ENCODE assay signal across 24 cellular contexts in the genomic region with DNA sequence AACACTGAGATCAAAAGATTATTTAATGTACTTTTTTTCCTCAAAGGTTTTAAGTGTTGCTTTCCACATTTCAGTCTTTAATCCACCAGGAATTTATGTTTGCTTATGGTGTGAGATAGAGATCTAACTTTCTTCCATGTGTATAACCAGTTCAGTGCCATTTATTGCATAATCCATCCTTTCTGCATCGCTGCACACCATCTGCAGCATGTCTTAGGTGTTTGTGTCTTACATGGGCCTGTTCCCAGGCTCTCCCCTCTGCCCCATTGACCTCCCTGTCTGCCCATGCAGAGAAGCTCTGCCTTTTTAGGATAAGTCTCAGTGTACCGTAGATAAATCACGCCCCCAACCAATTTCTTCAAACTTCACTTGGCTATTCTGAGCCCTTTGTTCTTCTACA. TPM values are rescaled to one million over a fixed set of nuclear protein-coding genes. Genes with fewer than 3 reads are reported as not detected.
A peak's percentile ranks its signal among the peaks of the same experiment; 100 is the strongest.
DNase-seq lines count a peak whose midpoint lies in the region; ATAC-seq and TF ChIP-seq lines count a peak whose summit lies in the region.
"Had no signal": no experiment of that assay in that cellular context is flagged by ENCODE, and none has a peak within 500 bp of the region (broad histone marks: within the 10 kb centered on the region; RNA-seq: fewer than 3 reads in every experiment).

No MANE protein-coding gene starts in this region.

- H3K27me3 ChIP-seq in CD8-positive, alpha-beta T cell (ENCODE audit: insufficient read depth, low read length), result no peaks in the 10 kb centered on the region
- H3K27me3 ChIP-seq: brain microvascular endothelial cell, colonic mucosa, foreskin keratinocyte had no signal

- ATAC-seq in HG02588 (IDR thresholded peaks at IDR 0.05; ENCODE audit: unreplicated experiment), result no peak
- no peak for ATAC-seq in CD8-positive, alpha-beta T cell
- ATAC-seq: activated CD4-positive, CD25-positive, alpha-beta regulatory T cell treated with anti-CD3 and anti-CD28 coated beads, Interleukin-2, amount 50 U/mL, for 24 hours; foreskin keratinocyte; HCT116; naive thymus-derived CD8-positive, alpha-beta T cell had no signal

- H3K36me3 ChIP-seq in CD8-positive, alpha-beta T cell (ENCODE audit: insufficient read depth, low read length), result no peaks in the 10 kb centered on the region
- H3K36me3 ChIP-seq: brain microvascular endothelial cell, colonic mucosa had no signal

- no peak overlapping the region for H3K4me3 ChIP-seq in choroid plexus epithelial cell (ENCODE audit: low read depth, low read length)
- no peak overlapping the region for H3K4me3 ChIP-seq in CD8-positive, alpha-beta T cell (ENCODE audit: low read depth, low read length)
- H3K4me3 ChIP-seq: colonic mucosa, skin epidermis had no signal

- H3K27me3 Mint-ChIP-seq in nephron progenitor cell (ENCODE audit: low read depth, poor library complexity), result no peaks in the 10 kb centered on the region
- no peaks in the 10 kb centered on the region for H3K27me3 Mint-ChIP-seq in CD8-positive, alpha-beta T cell (ENCODE audit: low read depth)
- H3K27me3 Mint-ChIP-seq: activated naive CD8-positive, alpha-beta T cell treated with anti-CD3 and anti-CD28 coated beads for 36 hours; naive thymus-derived CD8-positive, alpha-beta T cell had no signal

- no peaks in the 10 kb centered on the region for H3K9me3 ChIP-seq in CD8-positive, alpha-beta T cell (ENCODE audit: low read length)
- H3K9me3 ChIP-seq: colonic mucosa had no signal

- CTCF ChIA-PET in CD8-positive, alpha-beta T cell (lab: Charles Lee), result interaction anchor here (0.5 kb wide), 1 partner anchor 541 kb away, joined by 3 read pairs; no protein-coding TSS in a partner anchor

- H3K27ac ChIP-seq in CD8-positive, alpha-beta T cell (ENCODE audit: low read depth, low read length), result no peak overlapping the region
- H3K27ac ChIP-seq: brain microvascular endothelial cell, colonic mucosa, foreskin keratinocyte, skin epidermis had no signal

- peaks cover 64% of the 10 kb centered on the region for H3K9me3 Mint-ChIP-seq in nephron progenitor cell
- H3K9me3 Mint-ChIP-seq in CD8-positive, alpha-beta T cell, result no peaks in the 10 kb centered on the region
- H3K9me3 Mint-ChIP-seq: activated naive CD8-positive, alpha-beta T cell treated with anti-CD3 and anti-CD28 coated beads for 36 hours; activated T-helper 1 cell treated with anti-CD3 and anti-CD28 coated beads, Interleukin-12 subunit alpha, Interleukin-12 subunit beta, Interleukin-2, Interleukin-4 antibody, amounts not matched to agents 30 ng/mL and 10 ng/mL and 1 ng/mL, durations not matched to agents 14 hours and 24 hours and 36 hours; naive thymus-derived CD8-positive, alpha-beta T cell; T-helper 2 cell treated with Interferon-gamma antibody and Interleukin-4, amounts not matched to agents 5 μg/mL and 100 μg/mL, for 36 hours had no signal

- H3K36me3 Mint-ChIP-seq in nephron progenitor cell (ENCODE audit: low read depth), result peaks cover 64% of the 10 kb centered on the region
- H3K36me3 Mint-ChIP-seq in CD8-positive, alpha-beta T cell, result peaks cover 59% of the 10 kb centered on the region

- H3K4me3 Mint-ChIP-seq in nephron progenitor cell, result no peak overlapping the region
- H3K4me3 Mint-ChIP-seq in CD8-positive, alpha-beta T cell, result no peak overlapping the region
- H3K4me3 Mint-ChIP-seq: activated naive CD8-positive, alpha-beta T cell treated with anti-CD3 and anti-CD28 coated beads for 36 hours; activated T-helper 1 cell treated with anti-CD3 and anti-CD28 coated beads, Interleukin-12 subunit alpha, Interleukin-12 subunit beta, Interleukin-2, Interleukin-4 antibody, amounts not matched to agents 30 ng/mL and 10 ng/mL and 1 ng/mL, durations not matched to agents 14 hours and 24 hours and 36 hours; CD14-positive monocyte; naive thymus-derived CD8-positive, alpha-beta T cell; T-helper 2 cell treated with Interferon-gamma antibody and Interleukin-4, amounts not matched to agents 5 μg/mL and 100 μg/mL, for 36 hours had no signal

- DNase-seq in NCI-H2107 treated with DMSO at 0.1 percent for 48 hours (lab: John Stamatoyannopoulos, UW; ENCODE audit: unreplicated experiment) (peak; percentile 6), NCI-H2107 (lab: John Stamatoyannopoulos, UW) (no peak), NCI-H2171 (lab: John Stamatoyannopoulos, UW) (peak; percentile 9), choroid plexus epithelial cell (ENCODE audit: low read depth) (peak; percentile 18), nephron progenitor cell (peak; percentile 52), HT-29 (ENCODE audit: low spot score) (no peak)
- DNase-seq in CD8-positive, alpha-beta T cell, result no peak
- DNase-seq: 8988T; activated naive CD8-positive, alpha-beta T cell treated with anti-CD3 and anti-CD28 coated beads for 36 hours; brain microvascular endothelial cell; colonic mucosa; DND-41; foreskin keratinocyte; MV-4-11; naive thymus-derived CD8-positive, alpha-beta T cell; NCI-H1930; NCI-H510A treated with DMSO at 0.1 percent for 48 hours had no signal

- H3K27ac Mint-ChIP-seq in nephron progenitor cell, result peak overlapping the region; percentile 44
- no peak overlapping the region for H3K27ac Mint-ChIP-seq in CD8-positive, alpha-beta T cell
- H3K27ac Mint-ChIP-seq: activated naive CD8-positive, alpha-beta T cell treated with anti-CD3 and anti-CD28 coated beads for 36 hours; activated T-helper 1 cell treated with anti-CD3 and anti-CD28 coated beads, Interleukin-12 subunit alpha, Interleukin-12 subunit beta, Interleukin-2, Interleukin-4 antibody, amounts not matched to agents 30 ng/mL and 10 ng/mL and 1 ng/mL, durations not matched to agents 14 hours and 24 hours and 36 hours; CD14-positive monocyte; T-helper 2 cell treated with Interferon-gamma antibody and Interleukin-4, amounts not matched to agents 5 μg/mL and 100 μg/mL, for 36 hours had no signal

- intact Hi-C loops in CD8-positive, alpha-beta T cell (cut with DNase I, micrococcal nuclease), result no loop called here

- H3K4me1 ChIP-seq in CD8-positive, alpha-beta T cell (ENCODE audit: insufficient read depth, low read length), result no peaks in the 10 kb centered on the region
- H3K4me1 ChIP-seq: colonic mucosa, foreskin keratinocyte had no signal

- TF ChIP-seq CTCF in choroid plexus epithelial cell (conservative IDR thresholded peaks at IDR 0.05; ENCODE audit: low read depth, low read length), result no peak
- TF ChIP-seq CTCF in nephron progenitor cell (IDR thresholded peaks at IDR 0.05), result no peak
- TF ChIP-seq CTCF in CD8-positive, alpha-beta T cell (IDR thresholded peaks at IDR 0.05), result no peak

- POLR2A ChIA-PET in CD8-positive, alpha-beta T cell (lab: Charles Lee), result no interaction called here

- peaks cover 44% of the 10 kb centered on the region for H3K4me1 Mint-ChIP-seq in nephron progenitor cell
- no peaks in the 10 kb centered on the region for H3K4me1 Mint-ChIP-seq in CD8-positive, alpha-beta T cell (ENCODE audit: low read depth)
- H3K4me1 Mint-ChIP-seq: activated naive CD8-positive, alpha-beta T cell treated with anti-CD3 and anti-CD28 coated beads for 36 hours; CD14-positive monocyte; naive thymus-derived CD8-positive, alpha-beta T cell had no signal

RNA-seq across cellular contexts. Expression of gene NSDHL, which starts 30.3 kb away (rescaled TPM):
- total RNA-seq in HT-29 (2014; rRNA removed; shearing (Covaris generic)), result 52.6 and 56.7 TPM in 2 replicates
- 1 to 10 TPM; 3.3 to 3.6 TPM for total RNA-seq in CD8-positive, alpha-beta T cell

RNA-seq across cellular contexts. Expression of gene CETN2, which starts 30.6 kb away (rescaled TPM):
- total RNA-seq in HT-29 (2014; rRNA removed; shearing (Covaris generic)), result 21.9 and 29.2 TPM in 2 replicates
- 1 to 10 TPM; 3.9 to 4.9 TPM for total RNA-seq in CD8-positive, alpha-beta T cell

RNA-seq across cellular contexts. Expression of gene ZNF185, which starts 36.8 kb away (rescaled TPM):
- 3.5 and 4.0 TPM in 2 replicates for total RNA-seq in HT-29 (2014; rRNA removed; shearing (Covaris generic))
- total RNA-seq in CD8-positive, alpha-beta T cell, result 1 to 10 TPM in 1 of 2 experiments, under 1 TPM in 1; 0.95 to 1.4 TPM

Comparison
In these comparisons a context has a peak if more than half of its experiments do, and no peak if none do; other contexts are left out.
1. DNase-seq: peak in NCI-H2107 treated with DMSO at 0.1 percent for 48 hours (single experiment), NCI-H2171 (single experiment), choroid plexus epithelial cell (single experiment) and nephron progenitor cell (single experiment); none in NCI-H2107 (single experiment), HT-29 (single experiment) and CD8-positive, alpha-beta T cell (0 of 7).
2. RNA of gene NSDHL, which starts 30.3 kb away (total RNA-seq): 52.6 to 56.7 TPM in HT-29; 3.3 to 3.6 TPM in CD8-positive, alpha-beta T cell; every median in the first group is over 10 times any median in the second.